8 cellular contexts compared by ENCODE assay signal in genomic region chr11:8593455-8593854, GRCh38. TPM values are rescaled to one million over a fixed set of nuclear protein-coding genes. Genes with fewer than 3 reads are reported as not detected.
A peak's percentile ranks its signal among the peaks of the same experiment; 100 is the strongest.
DNase-seq lines count a peak whose midpoint lies in the region; ATAC-seq and TF ChIP-seq lines count a peak whose summit lies in the region.

No MANE protein-coding gene starts in this region.

- H3K36me3 ChIP-seq in left lung (no peaks in the 10 kb centered on the region), urinary bladder (ENCODE audit: insufficient read depth) (no peaks in the 10 kb centered on the region)

- H3K27ac Mint-ChIP-seq in activated T-helper 2 cell treated with anti-CD3 and anti-CD28 coated beads, Interferon-gamma antibody, Interleukin-2, Interleukin-4, amounts not matched to agents 10 μg/mL and 5 μg/mL and 100 μg/mL, durations not matched to agents 14 hours and 24 hours and 36 hours, result no peak overlapping the region

- ATAC-seq in GM18505 (IDR thresholded peaks at IDR 0.05; ENCODE audit: unreplicated experiment), result peak; percentile 7
- ATAC-seq in HG02759 (IDR thresholded peaks at IDR 0.05; ENCODE audit: unreplicated experiment), result peak; percentile 18
- ATAC-seq in left lung, result peak; percentile 17
- ATAC-seq in HG03439 (IDR thresholded peaks at IDR 0.05; ENCODE audit: unreplicated experiment), result no peak
- no peak for ATAC-seq in esophagus mucosa
- no peak for ATAC-seq in HG03025 (IDR thresholded peaks at IDR 0.05; ENCODE audit: low FRiP score, unreplicated experiment)

- peaks cover 66% of the 10 kb centered on the region for H3K27me3 Mint-ChIP-seq in activated T-helper 2 cell treated with anti-CD3 and anti-CD28 coated beads, Interferon-gamma antibody, Interleukin-2, Interleukin-4, amounts not matched to agents 10 μg/mL and 5 μg/mL and 100 μg/mL, durations not matched to agents 14 hours and 24 hours and 36 hours (ENCODE audit: low read depth)

- no peaks in the 10 kb centered on the region for H3K9me3 ChIP-seq in left lung

- intact Hi-C loops in activated T-helper 2 cell treated with anti-CD3 and anti-CD28 coated beads, Interferon-gamma antibody, Interleukin-2, Interleukin-4, amounts not matched to agents 10 μg/mL and 5 μg/mL and 100 μg/mL, durations not matched to agents 14 hours and 24 hours and 36 hours (cut with micrococcal nuclease), result no loop called here
- intact Hi-C loops in left lung (cut with DNase I), result no loop called here

- DNase-seq in activated T-helper 2 cell treated with anti-CD3 and anti-CD28 coated beads, Interferon-gamma antibody, Interleukin-2, Interleukin-4, amounts not matched to agents 10 μg/mL and 5 μg/mL and 100 μg/mL, durations not matched to agents 14 hours and 24 hours and 36 hours (ENCODE audit: low spot score), result no peak
- DNase-seq in left lung, result no peak

- H3K9me3 Mint-ChIP-seq in activated T-helper 2 cell treated with anti-CD3 and anti-CD28 coated beads, Interferon-gamma antibody, Interleukin-2, Interleukin-4, amounts not matched to agents 10 μg/mL and 5 μg/mL and 100 μg/mL, durations not matched to agents 14 hours and 24 hours and 36 hours, result no peaks in the 10 kb centered on the region

- H3K36me3 Mint-ChIP-seq in activated T-helper 2 cell treated with anti-CD3 and anti-CD28 coated beads, Interferon-gamma antibody, Interleukin-2, Interleukin-4, amounts not matched to agents 10 μg/mL and 5 μg/mL and 100 μg/mL, durations not matched to agents 14 hours and 24 hours and 36 hours (ENCODE audit: low read depth), result no peaks in the 10 kb centered on the region

- peak overlapping the region in 1 of 2 donors; percentile 24 for H3K27ac ChIP-seq in left lung
- H3K27ac ChIP-seq in urinary bladder (ENCODE audit: low read depth), result no peak overlapping the region

- no peak for TF ChIP-seq CTCF in left lung (IDR thresholded peaks at IDR 0.05)

- peak overlapping the region; percentile 67 for H3K4me3 Mint-ChIP-seq in activated T-helper 2 cell treated with anti-CD3 and anti-CD28 coated beads, Interferon-gamma antibody, Interleukin-2, Interleukin-4, amounts not matched to agents 10 μg/mL and 5 μg/mL and 100 μg/mL, durations not matched to agents 14 hours and 24 hours and 36 hours (ENCODE audit: low read depth)

- 15% methylated on average over 7 of the region's 7 CpGs for WGBS in urinary bladder

- TF ChIP-seq POLR2A in GM18505 (IDR thresholded peaks at IDR 0.05; ENCODE audit: borderline replicate concordance, extremely low read depth, insufficient read depth, insufficient read length), result no peak

- H3K4me1 Mint-ChIP-seq in activated T-helper 2 cell treated with anti-CD3 and anti-CD28 coated beads, Interferon-gamma antibody, Interleukin-2, Interleukin-4, amounts not matched to agents 10 μg/mL and 5 μg/mL and 100 μg/mL, durations not matched to agents 14 hours and 24 hours and 36 hours (ENCODE audit: low read depth), result peaks cover 4% of the 10 kb centered on the region

- H3K4me3 ChIP-seq in left lung, result peak overlapping the region; percentile 50 to 52
- H3K4me3 ChIP-seq in urinary bladder (ENCODE audit: low read depth, low read length), result peak overlapping the region; percentile 67

- H3K27me3 ChIP-seq in left lung, result peaks cover 0 to 29% of the 10 kb centered on the region in 2 donors

- H3K4me1 ChIP-seq in left lung, result peaks cover 3 to 16% of the 10 kb centered on the region in 2 donors
- no peaks in the 10 kb centered on the region for H3K4me1 ChIP-seq in urinary bladder (ENCODE audit: insufficient read depth)

RNA-seq across cellular contexts. Expression of gene STK33, which starts 0.6 kb away (rescaled TPM):
- total RNA-seq in activated T-helper 2 cell treated with anti-CD3 and anti-CD28 coated beads, Interferon-gamma antibody, Interleukin-2, Interleukin-4, amounts not matched to agents 10 μg/mL and 5 μg/mL and 100 μg/mL, durations not matched to agents 14 hours and 24 hours and 36 hours, result 0.11 and 0.62 TPM in 2 replicates
- total RNA-seq in left lung (10 to 100 TPM; 16.6 to 16.9 TPM), urinary bladder (11.0 TPM), esophagus mucosa (0.52 TPM)
- polyA plus RNA-seq in urinary bladder, result 6.7 TPM

Comparison
In these comparisons a context has a peak if more than half of its experiments do, and no peak if none do; other contexts are left out.
1. ATAC-seq: peak in GM18505 (single experiment), HG02759 (single experiment) and left lung (single experiment); none in HG03439 (single experiment), esophagus mucosa (single experiment) and HG03025 (single experiment).